In genomic region chr2:171523339-171523931, GRCh38 we compare ENCODE assay signal across 8 cellular contexts. TPM values are rescaled to one million over a fixed set of nuclear protein-coding genes. Genes with fewer than 3 reads are reported as not detected.
DNase-seq lines count a peak whose midpoint lies in the region; ATAC-seq lines count a peak whose summit lies in the region.

No MANE protein-coding gene starts in this region.

- peak; percentile 84 to 87 for DNase-seq in AML-193 (lab: John Stamatoyannopoulos, UW)
- DNase-seq in SK-MEL-5 (ENCODE audit: low read depth, low spot score): peak; percentile 74
- peak; percentile 12 for DNase-seq in cerebellum (ENCODE audit: low spot score)
- DNase-seq in iris pigment epithelial cell (ENCODE audit: low read depth): peak; percentile 86
- peak; percentile 41 for DNase-seq in skeletal muscle cell (ENCODE audit: low read depth)
- DNase-seq in DMS153 treated with DMSO at 0.1 percent for 48 hours (lab: John Stamatoyannopoulos, UW; ENCODE audit: unreplicated experiment): no peak

- in situ Hi-C loops in SK-MEL-5 (cut with HindIII; ENCODE audit: low pct_unique_long_range_greater_than_20kb, low sequenced_read_pairs): no loop called here

- ATAC-seq in GM18868 (IDR thresholded peaks at IDR 0.05; ENCODE audit: unreplicated experiment): peak; percentile 38
- peak; percentile 35 for ATAC-seq in HG03442 (IDR thresholded peaks at IDR 0.05; ENCODE audit: unreplicated experiment)

- H3K4me3 ChIP-seq in skeletal muscle cell (ENCODE audit: low read depth, low read length): peak overlapping the region; percentile 81

RNA-seq across cellular contexts. Expression of gene CYBRD1, which starts 1.2 kb away (rescaled TPM):
- 40.3 and 45.6 TPM in 2 replicates for total RNA-seq in SK-MEL-5 (2014; rRNA removed; shearing (Covaris generic))
- 25.3 and 27.4 TPM in 2 replicates for polyA plus RNA-seq in SK-MEL-5 (2015; cell fraction: cytosol; rRNA removed)
- 8.9 and 11.4 TPM in 2 replicates for polyA plus RNA-seq in SK-MEL-5 (2015; cell fraction: nucleus; rRNA removed)
- total RNA-seq in cerebellum: 16.3 TPM
